16 cellular contexts compared by ENCODE assay signal in the genomic region with DNA sequence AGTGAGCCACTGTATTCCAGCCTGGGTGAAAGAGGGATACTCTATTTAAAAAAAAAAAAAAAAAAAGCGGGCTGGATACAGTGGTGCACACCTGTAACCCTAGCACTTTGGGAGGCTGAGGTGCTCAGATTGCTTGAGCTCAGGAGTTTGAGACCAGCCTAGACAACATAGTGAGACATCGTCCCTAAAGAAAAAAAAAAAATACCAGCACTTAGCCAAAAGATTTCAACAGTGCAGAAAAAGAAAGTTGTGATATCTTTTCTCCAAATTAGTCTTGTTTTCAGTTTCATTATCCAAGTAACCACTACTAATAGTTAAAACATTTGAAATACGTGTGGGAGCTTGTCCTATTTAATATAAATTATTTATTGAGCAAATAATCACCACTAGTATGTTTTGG. TPM values are rescaled to one million over a fixed set of nuclear protein-coding genes. Genes with fewer than 3 reads are reported as not detected.
DNase-seq lines count a peak whose midpoint lies in the region; ATAC-seq and TF ChIP-seq lines count a peak whose summit lies in the region.
"Had no signal": no experiment of that assay in that cellular context is flagged by ENCODE, and none has a peak within 500 bp of the region (broad histone marks: within the 10 kb centered on the region; RNA-seq: fewer than 3 reads in every experiment).

No MANE protein-coding gene starts in this region.

- TF ChIP-seq CTCF in cardiac muscle cell (IDR thresholded peaks at IDR 0.05; ENCODE audit: low read depth, low read length) (no peak), adrenal gland (IDR thresholded peaks at IDR 0.05) (no peak), left lung (IDR thresholded peaks at IDR 0.05) (no peak), uterus (IDR thresholded peaks at IDR 0.05) (no peak), colonic mucosa (IDR thresholded peaks at IDR 0.05) (no peak)

- H3K4me1 ChIP-seq in cardiac muscle cell (ENCODE audit: low read depth) (peaks cover 31% of the 10 kb centered on the region), adrenal gland (replicated peaks in 1 of 2) (peaks cover 49 to 60% of the 10 kb centered on the region in 2 donors), left lung (peaks cover 12 to 47% of the 10 kb centered on the region in 2 donors), uterus (peaks cover 13 to 25% of the 10 kb centered on the region in 2 donors), colonic mucosa (peaks cover 4% of the 10 kb centered on the region)

- TF ChIP-seq POLR2A in adrenal gland (IDR thresholded peaks at IDR 0.05) (no peak), uterus (IDR thresholded peaks at IDR 0.05) (no peak)

- ATAC-seq in Right ventricle myocardium inferior (no peak), left lung (no peak)
- ATAC-seq: pancreas had no signal

- WGBS in adrenal gland, 4 donors = 46 to 52% (median 46%) methylated on average over 3 of the region's 3 CpGs

- no peak overlapping the region for H3K4me3 ChIP-seq in cardiac muscle cell
- no peak overlapping the region for H3K4me3 ChIP-seq in adrenal gland
- H3K4me3 ChIP-seq in left lung = no peak overlapping the region
- no peak overlapping the region for H3K4me3 ChIP-seq in uterus
- no peak overlapping the region for H3K4me3 ChIP-seq in colonic mucosa
- H3K4me3 ChIP-seq: coronary artery, esophagus squamous epithelium, pancreas, tibial nerve had no signal

- H3K36me3 ChIP-seq in cardiac muscle cell (no peaks in the 10 kb centered on the region), adrenal gland (replicated peaks in 1 of 2) (no peaks in the 10 kb centered on the region), left lung (no peaks in the 10 kb centered on the region), uterus (no peaks in the 10 kb centered on the region), colonic mucosa (no peaks in the 10 kb centered on the region)
- H3K36me3 ChIP-seq: esophagus squamous epithelium, pancreas, tibial nerve had no signal

- peak overlapping the region; percentile 68 for H3K27ac ChIP-seq in cardiac muscle cell
- H3K27ac ChIP-seq in adrenal gland = peak overlapping the region in 4 of 5 donors; percentile 46 to 90 (median 83)
- H3K27ac ChIP-seq in left lung = peak overlapping the region; percentile 66 to 73
- H3K27ac ChIP-seq in uterus = peak overlapping the region; percentile 76 to 87
- H3K27ac ChIP-seq in colonic mucosa = no peak overlapping the region

- DNase-seq in cardiac muscle cell (ENCODE audit: low read depth in 1 of 2, low spot score in 1 of 2) = peak in 1 of 2 donors; percentile 32
- DNase-seq in Right ventricle myocardium inferior (ENCODE audit: missing footprints) = no peak
- no peak for DNase-seq in adrenal gland
- DNase-seq in left lung = no peak
- no peak for DNase-seq in uterus
- no peak for DNase-seq in colonic mucosa
- DNase-seq in NOMO-1 (lab: John Stamatoyannopoulos, UW; ENCODE audit: unreplicated experiment in 2 of 2) = no peak
- DNase-seq in GDM1 (lab: John Stamatoyannopoulos, UW) = no peak
- DNase-seq: activated CD8-positive, alpha-beta memory T cell treated with anti-CD3 and anti-CD28 coated beads, Interleukin-2, amount 50 U/mL, for 48 hours; esophagus squamous epithelium; NCI-H1417 treated with DMSO at 0.1 percent for 48 hours; NCI-H524; pancreas; SIG-M5 had no signal

- no peaks in the 10 kb centered on the region for H3K9me3 ChIP-seq in cardiac muscle cell (ENCODE audit: low read depth)
- H3K9me3 ChIP-seq in adrenal gland (replicated peaks in 1 of 3) = no peaks in the 10 kb centered on the region
- H3K9me3 ChIP-seq in left lung = no peaks in the 10 kb centered on the region
- H3K9me3 ChIP-seq in uterus = no peaks in the 10 kb centered on the region
- H3K9me3 ChIP-seq in colonic mucosa = no peaks in the 10 kb centered on the region
- H3K9me3 ChIP-seq: esophagus squamous epithelium, pancreas, tibial nerve had no signal

- intact Hi-C loops in Right ventricle myocardium inferior (cut with DNase I) (loop anchor here (2.0 kb wide), 1 partner anchor 49 kb away; a partner anchor contains a TSS), adrenal gland (cut with DNase I) (no loop called here), left lung (cut with DNase I) (no loop called here), uterus (cut with DNase I; ENCODE audit: low total_unique reads) (no loop called here), colonic mucosa (cut with DNase I) (no loop called here)

- H3K27me3 ChIP-seq in cardiac muscle cell (no peaks in the 10 kb centered on the region), adrenal gland (no peaks in the 10 kb centered on the region), left lung (no peaks in the 10 kb centered on the region), uterus (no peaks in the 10 kb centered on the region), colonic mucosa (no peaks in the 10 kb centered on the region)
- H3K27me3 ChIP-seq: esophagus squamous epithelium, pancreas, tibial nerve had no signal

- no peak overlapping the region for H3K9ac ChIP-seq in colonic mucosa (ENCODE audit: low read depth in 2 of 2, low read length in 2 of 2)

RNA-seq across cellular contexts. Expression of a gene that starts 48.7 kb away (rescaled TPM):
- 10.6 and 15.0 TPM in 2 replicates for total RNA-seq in cardiac muscle cell
- polyA plus RNA-seq in cardiac muscle cell = 6.2 and 8.7 TPM in 2 replicates
- total RNA-seq in Right ventricle myocardium inferior = 7.8 TPM
- total RNA-seq in adrenal gland = 10 to 100 TPM in 7 of 8 donors, 1 to 10 TPM in 1; 6.8 to 19.3 (median 13.4) TPM
- polyA plus RNA-seq in adrenal gland = 10 to 100 TPM in 1 of 3 donors, 1 to 10 TPM in 2; 4.2 to 27.8 (median 6.0) TPM
- 10 to 100 TPM; 14.8 to 14.9 TPM for total RNA-seq in left lung
- total RNA-seq in uterus = 10 to 100 TPM in 2 of 4 donors, 1 to 10 TPM in 2; 5.9 to 24.7 (median 12.7) TPM
- 10 to 100 TPM; 13.5 to 15.6 TPM for total RNA-seq in colonic mucosa
